18 cellular contexts compared by ENCODE assay signal in genomic region chr7:120898710-120899499, GRCh38. TPM values are rescaled to one million over a fixed set of nuclear protein-coding genes. Genes with fewer than 3 reads are reported as not detected.
DNase-seq lines count a peak whose midpoint lies in the region; ATAC-seq and TF ChIP-seq lines count a peak whose summit lies in the region.
"Had no signal": no experiment of that assay in that cellular context is flagged by ENCODE, and none has a peak within 500 bp of the region (broad histone marks: within the 10 kb centered on the region; RNA-seq: fewer than 3 reads in every experiment).

No MANE protein-coding gene starts in this region.

- ATAC-seq in GM18520 (IDR thresholded peaks at IDR 0.05; ENCODE audit: unreplicated experiment) = peak; percentile 65
- peak; percentile 68 for ATAC-seq in GM21619 (IDR thresholded peaks at IDR 0.05; ENCODE audit: unreplicated experiment)
- ATAC-seq in HG03520 (IDR thresholded peaks at IDR 0.05; ENCODE audit: unreplicated experiment) = peak; percentile 44
- peak; percentile 27 for ATAC-seq in foreskin keratinocyte
- ATAC-seq: activated CD8-positive, alpha-beta T cell treated with anti-CD3 and anti-CD28 coated beads, Interleukin-2, amount 10 ng/mL, durations not matched to agents 7 days and 5 days had no signal

- H3K27me3 ChIP-seq in foreskin keratinocyte = no peaks in the 10 kb centered on the region
- H3K27me3 ChIP-seq: stomach, tibial artery had no signal

- peaks cover 7% of the 10 kb centered on the region for H3K9me3 Mint-ChIP-seq in osteocyte (ENCODE audit: unreplicated experiment)

- TF ChIP-seq CTCF in foreskin keratinocyte (conservative IDR thresholded peaks at IDR 0.05) (no peak), osteocyte (IDR thresholded peaks at IDR 0.05) (no peak)

- DNase-seq in foreskin keratinocyte (no peak), osteocyte (ENCODE audit: extremely low spot score, unreplicated experiment) (no peak), NCI-H1694 (lab: John Stamatoyannopoulos, UW) (no peak)
- no peak for DNase-seq in stimulated activated CD4-positive, alpha-beta T cell treated with anti-CD3 and anti-CD28 coated beads, Interleukin-2, amount 100 ng/mL, for 48 hours
- DNase-seq: activated B cell treated with CpG ODN at 0.5 μM for 24 hours; activated CD8-positive, alpha-beta T cell treated with anti-CD3 and anti-CD28 coated beads, Interleukin-2, amount 10 ng/mL, durations not matched to agents 7 days and 5 days; activated gamma-delta T cell; HCEC 1CT; NCI-H1694 treated with DMSO at 0.1 percent for 48 hours; NCI-H2171; NCI-H510A treated with DMSO at 0.1 percent for 48 hours; stomach; tibial artery had no signal

- H3K4me1 ChIP-seq in foreskin keratinocyte = no peaks in the 10 kb centered on the region
- H3K4me1 ChIP-seq: stomach, tibial artery had no signal

- H3K4me3 Mint-ChIP-seq in osteocyte (ENCODE audit: unreplicated experiment) = no peak overlapping the region
- H3K4me3 Mint-ChIP-seq: activated B cell treated with CpG ODN at 0.5 μM for 24 hours; activated CD8-positive, alpha-beta T cell treated with anti-CD3 and anti-CD28 coated beads, Interleukin-2, amount 10 ng/mL, durations not matched to agents 7 days and 5 days had no signal

- H3K27ac ChIP-seq in foreskin keratinocyte = no peak overlapping the region
- H3K27ac ChIP-seq: C4-2B, stomach, tibial artery had no signal

- peaks cover 14% of the 10 kb centered on the region for H3K27me3 Mint-ChIP-seq in osteocyte (ENCODE audit: unreplicated experiment)
- H3K27me3 Mint-ChIP-seq: progenitor cell of endocrine pancreas had no signal

- H3K36me3 Mint-ChIP-seq in osteocyte (ENCODE audit: unreplicated experiment) = no peaks in the 10 kb centered on the region

- H3K27ac Mint-ChIP-seq in osteocyte (ENCODE audit: unreplicated experiment) = no peak overlapping the region
- H3K27ac Mint-ChIP-seq: activated B cell treated with CpG ODN at 0.5 μM for 24 hours; activated CD8-positive, alpha-beta T cell treated with anti-CD3 and anti-CD28 coated beads, Interleukin-2, amount 10 ng/mL, durations not matched to agents 7 days and 5 days; progenitor cell of endocrine pancreas had no signal

- H3K4me1 Mint-ChIP-seq in osteocyte (ENCODE audit: unreplicated experiment) = no peaks in the 10 kb centered on the region
- H3K4me1 Mint-ChIP-seq: activated B cell treated with CpG ODN at 0.5 μM for 24 hours had no signal

RNA-seq across cellular contexts. Expression of gene TSPAN12, which starts 41.0 kb away (rescaled TPM):
- total RNA-seq in foreskin keratinocyte (0.46 and 1.1 TPM in 2 replicates), osteocyte (13.2 and 14.0 TPM in 2 replicates)
- 0.29 and 0.39 TPM in 2 replicates for polyA plus RNA-seq in foreskin keratinocyte
- total RNA-seq: activated B cell treated with CpG ODN at 0.5 μM for 24 hours; activated CD8-positive, alpha-beta T cell treated with anti-CD3 and anti-CD28 coated beads, Interleukin-2, amount 10 ng/mL, durations not matched to agents 7 days and 5 days had no signal

RNA-seq across cellular contexts. Expression of gene ING3, which starts 51.7 kb away (rescaled TPM):
- total RNA-seq in foreskin keratinocyte (9.9 and 10.7 TPM in 2 replicates), osteocyte (20.2 and 20.7 TPM in 2 replicates)
- 4.8 and 5.5 TPM in 2 replicates for polyA plus RNA-seq in foreskin keratinocyte
